ENCODE assay signal across 8 cellular contexts in genomic region chr7:146116452-146117219, GRCh38. TPM values are rescaled to one million over a fixed set of nuclear protein-coding genes. Genes with fewer than 3 reads are reported as not detected.
DNase-seq lines count a peak whose midpoint lies in the region; ATAC-seq lines count a peak whose summit lies in the region.

CNTNAP2 (plus strand) TSS chr7:146116801; CDS start chr7:146116877, 76 bp downstream.

- H3K4me1 Mint-ChIP-seq in activated naive CD8-positive, alpha-beta T cell treated with anti-CD3 and anti-CD28 coated beads for 36 hours: peaks cover 6% of the 10 kb centered on the region

- H3K36me3 Mint-ChIP-seq in activated naive CD8-positive, alpha-beta T cell treated with anti-CD3 and anti-CD28 coated beads for 36 hours: no peaks in the 10 kb centered on the region

- peak; percentile 5 for DNase-seq in NCI-H1436 treated with DMSO at 0.1 percent for 48 hours (lab: John Stamatoyannopoulos, UW)
- DNase-seq in activated naive CD8-positive, alpha-beta T cell treated with anti-CD3 and anti-CD28 coated beads for 36 hours: no peak
- DNase-seq in left ventricle myocardium superior: peak; percentile 49
- DNase-seq in retina: peak; percentile 94
- DNase-seq in KG1 (lab: John Stamatoyannopoulos, UW): no peak
- DNase-seq in activated CD4-positive, CD25-positive, alpha-beta regulatory T cell (lab: John Stamatoyannopoulos, UW): no peak

- intact Hi-C loops in left ventricle myocardium superior (cut with micrococcal nuclease): no loop called here

- no peak within 1 kb of the TSS for H3K27ac Mint-ChIP-seq in activated naive CD8-positive, alpha-beta T cell treated with anti-CD3 and anti-CD28 coated beads for 36 hours

- peak within 1 kb of the TSS; percentile 73 for H3K4me3 Mint-ChIP-seq in activated naive CD8-positive, alpha-beta T cell treated with anti-CD3 and anti-CD28 coated beads for 36 hours

- H3K9me3 Mint-ChIP-seq in activated naive CD8-positive, alpha-beta T cell treated with anti-CD3 and anti-CD28 coated beads for 36 hours: no peaks in the 10 kb centered on the region

- H3K27me3 Mint-ChIP-seq in activated naive CD8-positive, alpha-beta T cell treated with anti-CD3 and anti-CD28 coated beads for 36 hours: peaks cover 35% of the 10 kb centered on the region

- ATAC-seq in GM18907 (IDR thresholded peaks at IDR 0.05; ENCODE audit: unreplicated experiment) (peak; percentile 22), left ventricle myocardium superior (peak; percentile 66), HG03378 (IDR thresholded peaks at IDR 0.05; ENCODE audit: unreplicated experiment) (no peak)

RNA-seq across cellular contexts. Expression of gene CNTNAP2, which starts in this region (rescaled TPM):
- total RNA-seq in activated naive CD8-positive, alpha-beta T cell treated with anti-CD3 and anti-CD28 coated beads for 36 hours: under 1 TPM; 0.19 to 0.22 TPM
- total RNA-seq in left ventricle myocardium superior: 0.22 TPM

Comparison
In these comparisons a context has a peak if more than half of its experiments do, and no peak if none do; other contexts are left out.
1. Peak in DNase-seq and ATAC-seq in left ventricle myocardium superior; RNA of the gene not detected or under 1 TPM.
2. DNase-seq: peak in NCI-H1436 treated with DMSO at 0.1 percent for 48 hours (single experiment) and retina (single experiment); none in activated naive CD8-positive, alpha-beta T cell treated with anti-CD3 and anti-CD28 coated beads for 36 hours (single experiment), KG1 (single experiment) and activated CD4-positive, CD25-positive, alpha-beta regulatory T cell (0 of 4).